In genomic region chr11:126279191-126279590, GRCh38 we compare ENCODE assay signal across 1 cellular context.
A peak's percentile ranks its signal among the peaks of the same experiment; 100 is the strongest.
TF ChIP-seq lines count a peak whose summit lies in the region.

No MANE protein-coding gene starts in this region.

TF ChIP-seq in K562, 482 proteins besides CTCF, POLR2A, EP300 and RAD21:
- TF ChIP-seq FOXO4 (CRISPR knock-in tag; IDR thresholded peaks at IDR 0.05) (no peak), MLLT1 (IDR thresholded peaks at IDR 0.05) (0 out of 4 replicates have a peak, but pooled peaks of 1 of the 2 experiments have one; percentile 46)
TF ChIP-seq in K562: peak in this region for 1.
